8 cellular contexts compared by ENCODE assay signal in the genomic region with DNA sequence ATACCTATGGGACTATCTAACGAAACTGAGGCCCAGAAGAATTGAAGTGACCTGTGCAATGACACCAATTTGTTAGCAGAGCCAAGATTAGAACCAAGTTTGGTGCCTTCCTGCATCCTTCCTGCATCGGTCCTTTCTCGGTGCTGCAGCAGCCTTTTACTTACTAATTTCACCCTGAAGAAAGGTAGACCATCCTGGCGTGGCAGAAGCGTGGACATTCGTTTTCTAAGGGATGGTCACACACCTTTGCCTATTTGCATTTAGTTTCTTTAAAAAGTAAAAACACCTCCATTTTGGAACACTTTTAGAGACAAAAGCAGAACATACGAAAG. TPM values are rescaled to one million over a fixed set of nuclear protein-coding genes. Genes with fewer than 3 reads are reported as not detected.
DNase-seq lines count a peak whose midpoint lies in the region; ATAC-seq and TF ChIP-seq lines count a peak whose summit lies in the region.

No MANE protein-coding gene starts in this region.

- no peak for DNase-seq in AG09309 (ENCODE audit: low read depth)
- DNase-seq in foreskin keratinocyte = peak in 1 of 2 donors; percentile 10
- DNase-seq in gastrocnemius medialis = no peak
- no peak for DNase-seq in SHP77 treated with DMSO at 0.1 percent for 48 hours (lab: John Stamatoyannopoulos, UW)

- TF ChIP-seq POLR2A in gastrocnemius medialis (IDR thresholded peaks at IDR 0.05) = no peak

- H3K4me1 ChIP-seq in foreskin keratinocyte (peaks cover 16% of the 10 kb centered on the region), gastrocnemius medialis (peaks cover 19 to 29% of the 10 kb centered on the region in 2 donors)

- H3K9me3 ChIP-seq in gastrocnemius medialis = no peaks in the 10 kb centered on the region

- no peaks in the 10 kb centered on the region for H3K27me3 ChIP-seq in foreskin keratinocyte
- H3K27me3 ChIP-seq in gastrocnemius medialis = no peaks in the 10 kb centered on the region

- H3K27ac ChIP-seq in VCaP (peak overlapping the region; percentile 89), foreskin keratinocyte (peak overlapping the region; percentile 91), gastrocnemius medialis (peak overlapping the region; percentile 88 to 94 (median 92))

- H3K4me3 ChIP-seq in AG09309 (ENCODE audit: control insufficient read depth, low read depth, low read length) = peak overlapping the region; percentile 60
- H3K4me3 ChIP-seq in gastrocnemius medialis = peak overlapping the region; percentile 82 to 99 (median 94)

- in situ Hi-C loops in gastrocnemius medialis (cut with MboI; ENCODE audit: low sequenced_read_pairs in 4 of 4) = no loop called here

- TF ChIP-seq CTCF in AG09309 (IDR thresholded peaks at IDR 0.05; ENCODE audit: control insufficient read depth, insufficient read depth, low read depth, low read length, missing control alignments) = no peak
- TF ChIP-seq CTCF in VCaP (conservative IDR thresholded peaks at IDR 0.05) = no peak
- TF ChIP-seq CTCF in foreskin keratinocyte (conservative IDR thresholded peaks at IDR 0.05) = no peak
- no peak for TF ChIP-seq CTCF in gastrocnemius medialis (IDR thresholded peaks at IDR 0.05 in 4 of 5, conservative IDR thresholded peaks at IDR 0.05 in 1 of 5)

- peak; percentile 2 for ATAC-seq in GM21390 (IDR thresholded peaks at IDR 0.05; ENCODE audit: unreplicated experiment)
- ATAC-seq in foreskin keratinocyte = no peak
- no peak for ATAC-seq in gastrocnemius medialis
- ATAC-seq in HG03460 (IDR thresholded peaks at IDR 0.05; ENCODE audit: unreplicated experiment) = no peak
- no peak for ATAC-seq in GM21576 (IDR thresholded peaks at IDR 0.05; ENCODE audit: unreplicated experiment)

- intact Hi-C loops in gastrocnemius medialis (cut with DNase I; ENCODE audit: low total_unique reads) = no loop called here

- peaks cover 0 to 6% of the 10 kb centered on the region in 2 donors for H3K36me3 ChIP-seq in gastrocnemius medialis

RNA-seq across cellular contexts. Expression of a gene that starts 0.7 kb away (rescaled TPM):
- total RNA-seq in foreskin keratinocyte = 32.3 and 36.0 TPM in 2 replicates
- polyA plus RNA-seq in foreskin keratinocyte = 39.9 and 47.7 TPM in 2 replicates
- total RNA-seq in gastrocnemius medialis = 10 to 100 TPM; 13.0 to 28.1 (median 17.7) TPM

RNA-seq across cellular contexts. Expression of a gene that starts 41.3 kb away (rescaled TPM):
- total RNA-seq in foreskin keratinocyte (0.71 and 1.1 TPM in 2 replicates), gastrocnemius medialis (under 1 TPM in 1 of 4 donors, not detected in 3; 0.27 TPM)
- polyA plus RNA-seq in foreskin keratinocyte = 0.38 and 0.86 TPM in 2 replicates
